Comparison of ENCODE assay signal across 8 cellular contexts in genomic region chr12:65306603-65307501, GRCh38. TPM values are rescaled to one million over a fixed set of nuclear protein-coding genes. Genes with fewer than 3 reads are reported as not detected.
A peak's percentile ranks its signal among the peaks of the same experiment; 100 is the strongest.
DNase-seq lines count a peak whose midpoint lies in the region; ATAC-seq and TF ChIP-seq lines count a peak whose summit lies in the region.

No MANE protein-coding gene starts in this region.

- H3K27ac Mint-ChIP-seq in activated CD4-positive, alpha-beta T cell treated with anti-CD3 and anti-CD28 coated beads, Interleukin-2, amount 10 ng/mL, durations not matched to agents 24 days and 14 days: no peak overlapping the region
- H3K27ac Mint-ChIP-seq in brain: peak overlapping the region in 2 of 5 experiments; percentile 32 to 52

- H3K27me3 Mint-ChIP-seq in activated CD4-positive, alpha-beta T cell treated with anti-CD3 and anti-CD28 coated beads, Interleukin-2, amount 10 ng/mL, durations not matched to agents 24 days and 14 days: peaks cover 22% of the 10 kb centered on the region
- H3K27me3 Mint-ChIP-seq in brain: no peaks in the 10 kb centered on the region
- peaks cover 24% of the 10 kb centered on the region for H3K27me3 Mint-ChIP-seq in activated T-cell treated with anti-CD3 and anti-CD28 coated beads, Interleukin-2, amount 50 U/mL, for 4 hours (ENCODE audit: low read depth)

- ATAC-seq in left lobe of liver: peak; percentile 70
- no peak for ATAC-seq in activated T-cell treated with anti-CD3 and anti-CD28 coated beads, Interleukin-2, amount 50 U/mL, for 4 hours
- ATAC-seq in GM19467 (IDR thresholded peaks at IDR 0.05; ENCODE audit: unreplicated experiment): no peak

- no peaks in the 10 kb centered on the region for H3K4me1 Mint-ChIP-seq in activated CD4-positive, alpha-beta T cell treated with anti-CD3 and anti-CD28 coated beads, Interleukin-2, amount 10 ng/mL, durations not matched to agents 24 days and 14 days
- peaks cover 9% of the 10 kb centered on the region for H3K4me1 Mint-ChIP-seq in brain
- H3K4me1 Mint-ChIP-seq in activated T-cell treated with anti-CD3 and anti-CD28 coated beads, Interleukin-2, amount 50 U/mL, for 4 hours (ENCODE audit: low read depth): peaks cover 2% of the 10 kb centered on the region

- peak; percentile 65 to 72 for TF ChIP-seq CTCF in brain (conservative IDR thresholded peaks at IDR 0.05)

- intact Hi-C loops in activated CD4-positive, alpha-beta T cell treated with anti-CD3 and anti-CD28 coated beads, Interleukin-2, amount 10 ng/mL, durations not matched to agents 24 days and 14 days (cut with micrococcal nuclease): no loop called here

- H3K4me3 Mint-ChIP-seq in activated CD4-positive, alpha-beta T cell treated with anti-CD3 and anti-CD28 coated beads, Interleukin-2, amount 10 ng/mL, durations not matched to agents 24 days and 14 days: no peak overlapping the region
- peak overlapping the region in 3 of 5 experiments; percentile 29 to 53 (median 51) for H3K4me3 Mint-ChIP-seq in brain
- no peak overlapping the region for H3K4me3 Mint-ChIP-seq in activated T-cell treated with anti-CD3 and anti-CD28 coated beads, Interleukin-2, amount 50 U/mL, for 4 hours

- peak; percentile 55 for DNase-seq in activated CD4-positive, alpha-beta T cell treated with anti-CD3 and anti-CD28 coated beads, Interleukin-2, amount 10 ng/mL, durations not matched to agents 24 days and 14 days
- DNase-seq in activated CD4-positive, alpha-beta T cell treated with anti-CD3 and anti-CD28 coated beads, Interleukin-2, amount 50 U/mL, for 4 hours: no peak
- peak; percentile 30 for DNase-seq in NCI-H510A treated with DMSO at 0.1 percent for 48 hours (lab: John Stamatoyannopoulos, UW)
- no peak for DNase-seq in left lobe of liver (ENCODE audit: low spot score)
- no peak for DNase-seq in activated T-cell treated with anti-CD3 and anti-CD28 coated beads, Interleukin-2, amount 50 U/mL, for 4 hours
- DNase-seq in DMS153 (lab: John Stamatoyannopoulos, UW): no peak

- no peaks in the 10 kb centered on the region for H3K36me3 Mint-ChIP-seq in activated CD4-positive, alpha-beta T cell treated with anti-CD3 and anti-CD28 coated beads, Interleukin-2, amount 10 ng/mL, durations not matched to agents 24 days and 14 days (ENCODE audit: low read depth)
- H3K36me3 Mint-ChIP-seq in brain: no peaks in the 10 kb centered on the region
- no peaks in the 10 kb centered on the region for H3K36me3 Mint-ChIP-seq in activated T-cell treated with anti-CD3 and anti-CD28 coated beads, Interleukin-2, amount 50 U/mL, for 4 hours (ENCODE audit: insufficient read depth)

- no peaks in the 10 kb centered on the region for H3K9me3 Mint-ChIP-seq in activated CD4-positive, alpha-beta T cell treated with anti-CD3 and anti-CD28 coated beads, Interleukin-2, amount 10 ng/mL, durations not matched to agents 24 days and 14 days
- no peaks in the 10 kb centered on the region for H3K9me3 Mint-ChIP-seq in brain
- no peaks in the 10 kb centered on the region for H3K9me3 Mint-ChIP-seq in activated T-cell treated with anti-CD3 and anti-CD28 coated beads, Interleukin-2, amount 50 U/mL, for 4 hours

RNA-seq across cellular contexts. Expression of gene MSRB3, which starts 28.4 kb away (rescaled TPM):
- not detected in 2 replicates for total RNA-seq in activated CD4-positive, alpha-beta T cell treated with anti-CD3 and anti-CD28 coated beads, Interleukin-2, amount 10 ng/mL, durations not matched to agents 24 days and 14 days
- 2.8 TPM for polyA plus RNA-seq in brain (ENCODE audit: insufficient read depth, low read depth, low replicate concordance)
- total RNA-seq in left lobe of liver: 1.6 TPM
- under 1 TPM; 0.05 to 0.24 (median 0.10) TPM for total RNA-seq in activated T-cell treated with anti-CD3 and anti-CD28 coated beads, Interleukin-2, amount 50 U/mL, for 4 hours

Comparison
In these comparisons a context has a peak if more than half of its experiments do, and no peak if none do; other contexts are left out.
1. DNase-seq: peak in activated CD4-positive, alpha-beta T cell treated with anti-CD3 and anti-CD28 coated beads, Interleukin-2, amount 10 ng/mL, durations not matched to agents 24 days and 14 days (single experiment) and NCI-H510A treated with DMSO at 0.1 percent for 48 hours (single experiment); none in activated CD4-positive, alpha-beta T cell treated with anti-CD3 and anti-CD28 coated beads, Interleukin-2, amount 50 U/mL, for 4 hours (0 of 2), left lobe of liver (single experiment), activated T-cell treated with anti-CD3 and anti-CD28 coated beads, Interleukin-2, amount 50 U/mL, for 4 hours (single experiment) and DMS153 (single experiment).
2. H3K4me3 Mint-ChIP-seq: peak in brain (3 of 5); none in activated CD4-positive, alpha-beta T cell treated with anti-CD3 and anti-CD28 coated beads, Interleukin-2, amount 10 ng/mL, durations not matched to agents 24 days and 14 days (single experiment) and activated T-cell treated with anti-CD3 and anti-CD28 coated beads, Interleukin-2, amount 50 U/mL, for 4 hours (single experiment).